ENCODE assay signal across 1 cellular context in the genomic region with DNA sequence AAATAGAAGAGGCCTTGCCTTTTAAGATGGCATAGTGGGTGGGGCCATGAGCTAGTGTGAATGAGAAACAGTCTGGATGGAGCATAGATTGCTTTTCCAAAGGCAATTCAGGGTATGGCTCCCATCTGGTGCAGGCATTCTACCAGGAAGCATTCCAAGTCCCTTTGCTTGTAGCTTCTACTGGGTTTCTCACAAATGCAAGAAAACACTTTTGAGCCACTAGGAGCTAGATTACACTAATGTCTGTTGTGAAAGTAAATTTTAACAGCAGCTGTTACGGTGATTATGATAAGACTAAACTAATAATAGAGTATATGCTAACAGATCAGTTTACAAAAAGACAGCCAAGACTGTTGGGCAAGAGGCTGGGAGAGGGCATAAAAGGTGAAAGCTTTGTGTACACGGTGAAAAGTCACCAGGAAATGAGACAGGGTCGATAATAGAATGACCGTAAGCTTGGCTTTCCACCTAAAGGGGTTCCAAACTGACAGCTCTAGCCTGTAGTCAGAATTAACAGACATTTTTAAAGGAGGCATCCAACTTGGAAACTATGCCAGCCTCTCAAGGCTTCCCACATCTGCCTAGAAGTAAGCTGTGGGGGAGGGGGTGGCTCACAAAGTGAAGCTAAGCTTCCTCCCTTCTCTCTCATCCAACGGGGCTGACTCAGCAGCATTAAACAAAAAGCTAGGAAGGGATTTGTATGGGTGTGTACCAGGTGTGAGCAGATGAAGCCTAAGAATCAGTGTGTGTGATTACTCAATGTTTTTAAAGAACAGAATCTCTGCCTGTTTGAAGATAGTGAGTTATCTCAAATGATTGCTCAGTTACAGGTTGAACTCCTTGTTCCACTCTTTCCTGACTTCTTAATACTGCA.
TF ChIP-seq lines count a peak whose summit lies in the region.

No MANE protein-coding gene starts in this region.

TF ChIP-seq in HepG2, 621 proteins besides CTCF, POLR2A, EP300 and RAD21 (continued from another document and continues in another):
- TF ChIP-seq, protein P1, sequence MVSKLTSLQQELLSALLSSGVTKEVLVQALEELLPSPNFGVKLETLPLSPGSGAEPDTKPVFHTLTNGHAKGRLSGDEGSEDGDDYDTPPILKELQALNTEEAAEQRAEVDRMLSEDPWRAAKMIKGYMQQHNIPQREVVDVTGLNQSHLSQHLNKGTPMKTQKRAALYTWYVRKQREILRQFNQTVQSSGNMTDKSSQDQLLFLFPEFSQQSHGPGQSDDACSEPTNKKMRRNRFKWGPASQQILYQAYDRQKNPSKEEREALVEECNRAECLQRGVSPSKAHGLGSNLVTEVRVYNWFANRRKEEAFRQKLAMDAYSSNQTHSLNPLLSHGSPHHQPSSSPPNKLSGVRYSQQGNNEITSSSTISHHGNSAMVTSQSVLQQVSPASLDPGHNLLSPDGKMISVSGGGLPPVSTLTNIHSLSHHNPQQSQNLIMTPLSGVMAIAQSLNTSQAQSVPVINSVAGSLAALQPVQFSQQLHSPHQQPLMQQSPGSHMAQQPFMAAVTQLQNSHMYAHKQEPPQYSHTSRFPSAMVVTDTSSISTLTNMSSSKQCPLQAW (CRISPR knock-in tag; IDR thresholded peaks at IDR 0.05), result peak; percentile 43; the same call in 1 of the 2 replicates
- peak; percentile 28; the same call in 1 of the 2 replicates for TF ChIP-seq KMT2B (CRISPR knock-in tag; IDR thresholded peaks at IDR 0.05)
- TF ChIP-seq, protein P2, sequence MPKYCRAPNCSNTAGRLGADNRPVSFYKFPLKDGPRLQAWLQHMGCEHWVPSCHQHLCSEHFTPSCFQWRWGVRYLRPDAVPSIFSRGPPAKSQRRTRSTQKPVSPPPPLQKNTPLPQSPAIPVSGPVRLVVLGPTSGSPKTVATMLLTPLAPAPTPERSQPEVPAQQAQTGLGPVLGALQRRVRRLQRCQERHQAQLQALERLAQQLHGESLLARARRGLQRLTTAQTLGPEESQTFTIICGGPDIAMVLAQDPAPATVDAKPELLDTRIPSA (CRISPR knock-in tag; IDR thresholded peaks at IDR 0.05; ENCODE audit: borderline replicate concordance), result no peak
- no peak for TF ChIP-seq RFX5 (IDR thresholded peaks at IDR 0.05; ENCODE audit: low read depth, low read length)
- TF ChIP-seq AGO2 (optimal IDR thresholded peaks at IDR 0.05; ENCODE audit: low read depth, low read length), result no peak
- TF ChIP-seq DNMT1 (CRISPR knock-in tag; IDR thresholded peaks at IDR 0.05), result no peak
- peak; percentile 74; the same call in 1 of the 2 replicates for TF ChIP-seq IRF2 (CRISPR knock-in tag; IDR thresholded peaks at IDR 0.05)
- TF ChIP-seq SOX6 (IDR thresholded peaks at IDR 0.05), result no peak
- TF ChIP-seq SOX6 (CRISPR knock-in tag; IDR thresholded peaks at IDR 0.05), result peak; percentile 95
- TF ChIP-seq, protein P3, sequence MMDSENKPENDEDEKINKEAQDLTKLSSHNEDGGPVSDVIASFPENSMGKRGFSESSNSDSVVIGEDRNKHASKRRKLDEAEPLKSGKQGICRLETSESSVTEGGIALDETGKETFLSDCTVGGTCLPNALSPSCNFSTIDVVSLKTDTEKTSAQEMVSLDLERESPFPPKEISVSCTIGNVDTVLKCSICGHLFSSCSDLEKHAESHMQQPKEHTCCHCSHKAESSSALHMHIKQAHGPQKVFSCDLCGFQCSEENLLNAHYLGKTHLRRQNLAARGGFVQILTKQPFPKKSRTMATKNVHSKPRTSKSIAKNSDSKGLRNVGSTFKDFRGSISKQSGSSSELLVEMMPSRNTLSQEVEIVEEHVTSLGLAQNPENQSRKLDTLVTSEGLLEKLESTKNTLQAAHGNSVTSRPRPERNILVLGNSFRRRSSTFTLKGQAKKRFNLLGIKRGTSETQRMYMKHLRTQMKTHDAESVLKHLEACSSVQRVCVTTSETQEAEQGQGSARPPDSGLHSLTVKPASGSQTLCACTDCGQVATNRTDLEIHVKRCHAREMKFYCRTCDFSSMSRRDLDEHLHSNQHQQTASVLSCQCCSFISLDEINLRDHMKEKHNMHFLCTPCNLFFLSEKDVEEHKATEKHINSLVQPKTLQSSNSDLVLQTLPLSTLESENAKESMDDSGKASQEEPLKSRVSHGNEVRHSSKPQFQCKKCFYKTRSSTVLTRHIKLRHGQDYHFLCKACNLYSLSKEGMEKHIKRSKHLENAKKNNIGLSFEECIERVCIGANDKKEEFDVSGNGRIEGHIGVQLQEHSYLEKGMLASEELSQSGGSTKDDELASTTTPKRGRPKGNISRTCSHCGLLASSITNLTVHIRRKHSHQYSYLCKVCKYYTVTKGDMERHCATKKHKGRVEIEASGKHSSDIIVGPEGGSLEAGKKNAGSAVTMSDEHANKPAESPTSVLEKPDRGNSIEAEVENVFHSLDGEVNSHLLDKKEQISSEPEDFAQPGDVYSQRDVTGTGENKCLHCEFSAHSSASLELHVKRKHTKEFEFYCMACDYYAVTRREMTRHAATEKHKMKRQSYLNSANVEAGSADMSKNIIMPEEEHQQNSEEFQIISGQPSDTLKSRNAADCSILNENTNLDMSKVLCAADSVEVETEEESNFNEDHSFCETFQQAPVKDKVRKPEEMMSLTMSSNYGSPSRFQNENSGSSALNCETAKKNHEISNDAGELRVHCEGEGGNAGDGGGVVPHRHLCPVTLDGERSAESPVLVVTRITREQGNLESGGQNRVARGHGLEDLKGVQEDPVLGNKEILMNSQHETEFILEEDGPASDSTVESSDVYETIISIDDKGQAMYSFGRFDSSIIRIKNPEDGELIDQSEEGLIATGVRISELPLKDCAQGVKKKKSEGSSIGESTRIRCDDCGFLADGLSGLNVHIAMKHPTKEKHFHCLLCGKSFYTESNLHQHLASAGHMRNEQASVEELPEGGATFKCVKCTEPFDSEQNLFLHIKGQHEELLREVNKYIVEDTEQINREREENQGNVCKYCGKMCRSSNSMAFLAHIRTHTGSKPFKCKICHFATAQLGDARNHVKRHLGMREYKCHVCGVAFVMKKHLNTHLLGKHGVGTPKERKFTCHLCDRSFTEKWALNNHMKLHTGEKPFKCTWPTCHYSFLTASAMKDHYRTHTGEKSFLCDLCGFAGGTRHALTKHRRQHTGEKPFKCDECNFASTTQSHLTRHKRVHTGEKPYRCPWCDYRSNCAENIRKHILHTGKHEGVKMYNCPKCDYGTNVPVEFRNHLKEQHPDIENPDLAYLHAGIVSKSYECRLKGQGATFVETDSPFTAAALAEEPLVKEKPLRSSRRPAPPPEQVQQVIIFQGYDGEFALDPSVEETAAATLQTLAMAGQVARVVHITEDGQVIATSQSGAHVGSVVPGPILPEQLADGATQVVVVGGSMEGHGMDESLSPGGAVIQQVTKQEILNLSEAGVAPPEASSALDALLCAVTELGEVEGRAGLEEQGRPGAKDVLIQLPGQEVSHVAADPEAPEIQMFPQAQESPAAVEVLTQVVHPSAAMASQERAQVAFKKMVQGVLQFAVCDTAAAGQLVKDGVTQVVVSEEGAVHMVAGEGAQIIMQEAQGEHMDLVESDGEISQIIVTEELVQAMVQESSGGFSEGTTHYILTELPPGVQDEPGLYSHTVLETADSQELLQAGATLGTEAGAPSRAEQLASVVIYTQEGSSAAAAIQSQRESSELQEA (CRISPR knock-in tag; IDR thresholded peaks at IDR 0.05; ENCODE audit: not compliant biosample characterization), result no peak
- TF ChIP-seq, protein P4, sequence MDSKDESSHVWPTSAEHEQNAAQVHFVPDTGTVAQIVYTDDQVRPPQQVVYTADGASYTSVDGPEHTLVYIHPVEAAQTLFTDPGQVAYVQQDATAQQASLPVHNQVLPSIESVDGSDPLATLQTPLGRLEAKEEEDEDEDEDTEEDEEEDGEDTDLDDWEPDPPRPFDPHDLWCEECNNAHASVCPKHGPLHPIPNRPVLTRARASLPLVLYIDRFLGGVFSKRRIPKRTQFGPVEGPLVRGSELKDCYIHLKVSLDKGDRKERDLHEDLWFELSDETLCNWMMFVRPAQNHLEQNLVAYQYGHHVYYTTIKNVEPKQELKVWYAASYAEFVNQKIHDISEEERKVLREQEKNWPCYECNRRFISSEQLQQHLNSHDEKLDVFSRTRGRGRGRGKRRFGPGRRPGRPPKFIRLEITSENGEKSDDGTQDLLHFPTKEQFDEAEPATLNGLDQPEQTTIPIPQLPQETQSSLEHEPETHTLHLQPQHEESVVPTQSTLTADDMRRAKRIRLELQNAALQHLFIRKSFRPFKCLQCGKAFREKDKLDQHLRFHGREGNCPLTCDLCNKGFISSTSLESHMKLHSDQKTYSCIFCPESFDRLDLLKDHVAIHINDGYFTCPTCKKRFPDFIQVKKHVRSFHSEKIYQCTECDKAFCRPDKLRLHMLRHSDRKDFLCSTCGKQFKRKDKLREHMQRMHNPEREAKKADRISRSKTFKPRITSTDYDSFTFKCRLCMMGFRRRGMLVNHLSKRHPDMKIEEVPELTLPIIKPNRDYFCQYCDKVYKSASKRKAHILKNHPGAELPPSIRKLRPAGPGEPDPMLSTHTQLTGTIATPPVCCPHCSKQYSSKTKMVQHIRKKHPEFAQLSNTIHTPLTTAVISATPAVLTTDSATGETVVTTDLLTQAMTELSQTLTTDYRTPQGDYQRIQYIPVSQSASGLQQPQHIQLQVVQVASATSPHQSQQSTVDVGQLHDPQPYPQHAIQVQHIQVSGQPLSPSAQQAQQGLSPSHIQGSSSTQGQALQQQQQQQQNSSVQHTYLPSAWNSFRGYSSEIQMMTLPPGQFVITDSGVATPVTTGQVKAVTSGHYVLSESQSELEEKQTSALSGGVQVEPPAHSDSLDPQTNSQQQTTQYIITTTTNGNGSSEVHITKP (CRISPR knock-in tag; IDR thresholded peaks at IDR 0.05; ENCODE audit: low read depth), result no peak
- peak; percentile 97 for TF ChIP-seq NR2F1 (CRISPR knock-in tag; IDR thresholded peaks at IDR 0.05)
- TF ChIP-seq, protein P5, sequence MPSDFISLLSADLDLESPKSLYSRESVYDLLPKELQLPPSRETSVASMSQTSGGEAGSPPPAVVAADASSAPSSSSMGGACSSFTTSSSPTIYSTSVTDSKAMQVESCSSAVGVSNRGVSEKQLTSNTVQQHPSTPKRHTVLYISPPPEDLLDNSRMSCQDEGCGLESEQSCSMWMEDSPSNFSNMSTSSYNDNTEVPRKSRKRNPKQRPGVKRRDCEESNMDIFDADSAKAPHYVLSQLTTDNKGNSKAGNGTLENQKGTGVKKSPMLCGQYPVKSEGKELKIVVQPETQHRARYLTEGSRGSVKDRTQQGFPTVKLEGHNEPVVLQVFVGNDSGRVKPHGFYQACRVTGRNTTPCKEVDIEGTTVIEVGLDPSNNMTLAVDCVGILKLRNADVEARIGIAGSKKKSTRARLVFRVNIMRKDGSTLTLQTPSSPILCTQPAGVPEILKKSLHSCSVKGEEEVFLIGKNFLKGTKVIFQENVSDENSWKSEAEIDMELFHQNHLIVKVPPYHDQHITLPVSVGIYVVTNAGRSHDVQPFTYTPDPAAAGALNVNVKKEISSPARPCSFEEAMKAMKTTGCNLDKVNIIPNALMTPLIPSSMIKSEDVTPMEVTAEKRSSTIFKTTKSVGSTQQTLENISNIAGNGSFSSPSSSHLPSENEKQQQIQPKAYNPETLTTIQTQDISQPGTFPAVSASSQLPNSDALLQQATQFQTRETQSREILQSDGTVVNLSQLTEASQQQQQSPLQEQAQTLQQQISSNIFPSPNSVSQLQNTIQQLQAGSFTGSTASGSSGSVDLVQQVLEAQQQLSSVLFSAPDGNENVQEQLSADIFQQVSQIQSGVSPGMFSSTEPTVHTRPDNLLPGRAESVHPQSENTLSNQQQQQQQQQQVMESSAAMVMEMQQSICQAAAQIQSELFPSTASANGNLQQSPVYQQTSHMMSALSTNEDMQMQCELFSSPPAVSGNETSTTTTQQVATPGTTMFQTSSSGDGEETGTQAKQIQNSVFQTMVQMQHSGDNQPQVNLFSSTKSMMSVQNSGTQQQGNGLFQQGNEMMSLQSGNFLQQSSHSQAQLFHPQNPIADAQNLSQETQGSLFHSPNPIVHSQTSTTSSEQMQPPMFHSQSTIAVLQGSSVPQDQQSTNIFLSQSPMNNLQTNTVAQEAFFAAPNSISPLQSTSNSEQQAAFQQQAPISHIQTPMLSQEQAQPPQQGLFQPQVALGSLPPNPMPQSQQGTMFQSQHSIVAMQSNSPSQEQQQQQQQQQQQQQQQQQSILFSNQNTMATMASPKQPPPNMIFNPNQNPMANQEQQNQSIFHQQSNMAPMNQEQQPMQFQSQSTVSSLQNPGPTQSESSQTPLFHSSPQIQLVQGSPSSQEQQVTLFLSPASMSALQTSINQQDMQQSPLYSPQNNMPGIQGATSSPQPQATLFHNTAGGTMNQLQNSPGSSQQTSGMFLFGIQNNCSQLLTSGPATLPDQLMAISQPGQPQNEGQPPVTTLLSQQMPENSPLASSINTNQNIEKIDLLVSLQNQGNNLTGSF (CRISPR knock-in tag; IDR thresholded peaks at IDR 0.05), result no peak
- no peak for TF ChIP-seq FLYWCH1 (CRISPR knock-in tag; IDR thresholded peaks at IDR 0.05)
- peak; percentile 81; the same call in 1 of the 2 replicates for TF ChIP-seq SAP130 (CRISPR knock-in tag; IDR thresholded peaks at IDR 0.05; ENCODE audit: low read depth)
- TF ChIP-seq, protein P6, sequence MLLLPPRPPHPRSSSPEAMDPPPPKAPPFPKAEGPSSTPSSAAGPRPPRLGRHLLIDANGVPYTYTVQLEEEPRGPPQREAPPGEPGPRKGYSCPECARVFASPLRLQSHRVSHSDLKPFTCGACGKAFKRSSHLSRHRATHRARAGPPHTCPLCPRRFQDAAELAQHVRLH (CRISPR knock-in tag; IDR thresholded peaks at IDR 0.05; ENCODE audit: borderline replicate concordance, low read depth), result peak; percentile 77
- 0 out of 2 replicates have a peak, but pooled peaks have one; percentile 55 for TF ChIP-seq ZNF747 (CRISPR knock-in tag; IDR thresholded peaks at IDR 0.05; ENCODE audit: borderline replicate concordance)
- TF ChIP-seq XBP1 (CRISPR knock-in tag; IDR thresholded peaks at IDR 0.05), result no peak
- no peak for TF ChIP-seq FOXP1 (IDR thresholded peaks at IDR 0.05)
- peak; percentile 88 for TF ChIP-seq FOXP1 (CRISPR knock-in tag; IDR thresholded peaks at IDR 0.05)
- peak; percentile 65 for TF ChIP-seq SRF (IDR thresholded peaks at IDR 0.05; ENCODE audit: low read depth, low read length)
- TF ChIP-seq PHF20 (CRISPR knock-in tag; IDR thresholded peaks at IDR 0.05), result no peak
- TF ChIP-seq, protein P7, sequence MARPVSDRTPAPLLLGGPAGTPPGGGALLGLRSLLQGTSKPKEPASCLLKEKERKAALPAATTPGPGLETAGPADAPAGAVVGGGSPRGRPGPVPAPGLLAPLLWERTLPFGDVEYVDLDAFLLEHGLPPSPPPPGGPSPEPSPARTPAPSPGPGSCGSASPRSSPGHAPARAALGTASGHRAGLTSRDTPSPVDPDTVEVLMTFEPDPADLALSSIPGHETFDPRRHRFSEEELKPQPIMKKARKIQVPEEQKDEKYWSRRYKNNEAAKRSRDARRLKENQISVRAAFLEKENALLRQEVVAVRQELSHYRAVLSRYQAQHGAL (CRISPR knock-in tag; IDR thresholded peaks at IDR 0.05; ENCODE audit: not compliant biosample characterization), result no peak
- no peak for TF ChIP-seq MXI1 (IDR thresholded peaks at IDR 0.05; ENCODE audit: borderline replicate concordance, low read depth, low read length)
- TF ChIP-seq ZNF788 (CRISPR knock-in tag; IDR thresholded peaks at IDR 0.05; ENCODE audit: borderline replicate concordance), result peak; percentile 70; the same call in 1 of the 2 replicates
- no peak for TF ChIP-seq MAZ (IDR thresholded peaks at IDR 0.05; ENCODE audit: borderline replicate concordance, low read depth, low read length)
- TF ChIP-seq MAZ (CRISPR knock-in tag; IDR thresholded peaks at IDR 0.05; ENCODE audit: low read depth), result peak; percentile 61; the same call in 1 of the 2 replicates
- TF ChIP-seq, protein P8, sequence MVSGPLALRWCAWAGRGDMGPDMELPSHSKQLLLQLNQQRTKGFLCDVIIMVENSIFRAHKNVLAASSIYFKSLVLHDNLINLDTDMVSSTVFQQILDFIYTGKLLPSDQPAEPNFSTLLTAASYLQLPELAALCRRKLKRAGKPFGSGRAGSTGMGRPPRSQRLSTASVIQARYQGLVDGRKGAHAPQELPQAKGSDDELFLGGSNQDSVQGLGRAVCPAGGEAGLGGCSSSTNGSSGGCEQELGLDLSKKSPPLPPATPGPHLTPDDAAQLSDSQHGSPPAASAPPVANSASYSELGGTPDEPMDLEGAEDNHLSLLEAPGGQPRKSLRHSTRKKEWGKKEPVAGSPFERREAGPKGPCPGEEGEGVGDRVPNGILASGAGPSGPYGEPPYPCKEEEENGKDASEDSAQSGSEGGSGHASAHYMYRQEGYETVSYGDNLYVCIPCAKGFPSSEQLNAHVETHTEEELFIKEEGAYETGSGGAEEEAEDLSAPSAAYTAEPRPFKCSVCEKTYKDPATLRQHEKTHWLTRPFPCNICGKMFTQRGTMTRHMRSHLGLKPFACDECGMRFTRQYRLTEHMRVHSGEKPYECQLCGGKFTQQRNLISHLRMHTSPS (CRISPR knock-in tag; IDR thresholded peaks at IDR 0.05; ENCODE audit: low read depth), result no peak
